In genomic region chr18:51890762-51891161, GRCh38 we compare ENCODE assay signal across 15 cellular contexts.
DNase-seq lines count a peak whose midpoint lies in the region; ATAC-seq and TF ChIP-seq lines count a peak whose summit lies in the region.
"Had no signal": no experiment of that assay in that cellular context is flagged by ENCODE, and none has a peak within 500 bp of the region (broad histone marks: within the 10 kb centered on the region; RNA-seq: fewer than 3 reads in every experiment).

No MANE protein-coding gene starts in this region.

- intact Hi-C loops in PC-9 (cut with micrococcal nuclease; ENCODE audit: unreplicated experiment) = no loop called here

- no peaks in the 10 kb centered on the region for H3K4me1 ChIP-seq in PC-9 (replicated peaks; ENCODE audit: insufficient read depth)
- H3K4me1 ChIP-seq: BE2C had no signal

- CTCF ChIA-PET in PC-9 (lab: Charles Lee) = no interaction called here

- no peak overlapping the region for H3K4me3 ChIP-seq in PC-9
- H3K4me3 ChIP-seq: GM12878 had no signal

- H3K4me3 Mint-ChIP-seq in activated T-helper 17 cell treated with anti-CD3 and anti-CD28 coated beads, Interleukin-2, amount 50 U/mL, for 72 hours = no peak overlapping the region
- no peak overlapping the region for H3K4me3 Mint-ChIP-seq in activated T-cell treated with anti-CD3 and anti-CD28 coated beads, Interleukin-2, amount 50 U/mL, for 72 hours
- H3K4me3 Mint-ChIP-seq: T-helper 2 cell treated with Interferon-gamma antibody and Interleukin-4, amounts not matched to agents 5 μg/mL and 100 μg/mL, for 36 hours had no signal

- no TSS peak for BruUV-seq in PC-9 (replicated peaks; lab: Mats Ljungman, UMichigan)

- no peaks in the 10 kb centered on the region for H4K20me1 ChIP-seq in PC-9 (ENCODE audit: insufficient read depth)

- H2AFZ ChIP-seq in PC-9 = no peak overlapping the region

- POLR2A ChIA-PET in PC-9 (lab: Charles Lee; ENCODE audit: unreplicated experiment) = no interaction called here

- H3K27ac Mint-ChIP-seq in activated T-helper 17 cell treated with anti-CD3 and anti-CD28 coated beads, Interleukin-2, amount 50 U/mL, for 72 hours = no peak overlapping the region
- H3K27ac Mint-ChIP-seq in activated T-cell treated with anti-CD3 and anti-CD28 coated beads, Interleukin-2, amount 50 U/mL, for 72 hours = no peak overlapping the region
- H3K27ac Mint-ChIP-seq: T-helper 2 cell treated with Interferon-gamma antibody and Interleukin-4, amounts not matched to agents 5 μg/mL and 100 μg/mL, for 36 hours had no signal

- no peaks in the 10 kb centered on the region for H3K4me1 Mint-ChIP-seq in activated T-helper 17 cell treated with anti-CD3 and anti-CD28 coated beads, Interleukin-2, amount 50 U/mL, for 72 hours
- no peaks in the 10 kb centered on the region for H3K4me1 Mint-ChIP-seq in activated T-cell treated with anti-CD3 and anti-CD28 coated beads, Interleukin-2, amount 50 U/mL, for 72 hours (ENCODE audit: low read depth)

- H3K27me3 ChIP-seq in PC-9 (ENCODE audit: insufficient read depth, low read depth) = no peaks in the 10 kb centered on the region
- H3K27me3 ChIP-seq: BE2C had no signal

- H3K79me2 ChIP-seq in PC-9 (ENCODE audit: low read depth) = no peaks in the 10 kb centered on the region

- no peak overlapping the region for H3K4me2 ChIP-seq in PC-9

- no peak overlapping the region for H3K27ac ChIP-seq in PC-9

- DNase-seq in DMS 273 (lab: John Stamatoyannopoulos, UW; ENCODE audit: unreplicated experiment) (peak; percentile 32), NCI-H128 (lab: John Stamatoyannopoulos, UW; ENCODE audit: unreplicated experiment) (peak; percentile 81), PC-9 (peak; percentile 10 to 60), islet precursor cell (peak; percentile 63), mesenteric fat pad (ENCODE audit: low spot score) (no peak)
- DNase-seq in activated T-cell treated with anti-CD3 and anti-CD28 coated beads, Interleukin-2, amount 50 U/mL, for 72 hours = no peak
- no peak for DNase-seq in activated effector memory CD4-positive, alpha-beta T cell treated with Interleukin-2 at 50 U/mL for 16 hours
- DNase-seq: activated CD8-positive, alpha-beta memory T cell treated with anti-CD3 and anti-CD28 coated beads, Interleukin-2, amount 50 U/mL, for 4 hours; BE2C; head of caudate nucleus; NCI-H524 treated with DMSO at 0.1 percent for 48 hours; substantia nigra had no signal

- TF ChIP-seq CTCF in PC-9 (conservative IDR thresholded peaks at IDR 0.05) = no peak

- H3K9me2 ChIP-seq in PC-9 (ENCODE audit: insufficient read depth) = no peaks in the 10 kb centered on the region

- H3F3A ChIP-seq in PC-9 (ENCODE audit: insufficient read depth, low read depth) = no peaks in the 10 kb centered on the region

- no peaks in the 10 kb centered on the region for H3K36me3 Mint-ChIP-seq in activated T-helper 17 cell treated with anti-CD3 and anti-CD28 coated beads, Interleukin-2, amount 50 U/mL, for 72 hours (ENCODE audit: low read depth)
- no peaks in the 10 kb centered on the region for H3K36me3 Mint-ChIP-seq in activated T-cell treated with anti-CD3 and anti-CD28 coated beads, Interleukin-2, amount 50 U/mL, for 72 hours (ENCODE audit: insufficient read depth in 2 of 2)

- peaks cover 6% of the 10 kb centered on the region for H3K9me3 Mint-ChIP-seq in activated T-helper 17 cell treated with anti-CD3 and anti-CD28 coated beads, Interleukin-2, amount 50 U/mL, for 72 hours
- H3K9me3 Mint-ChIP-seq in activated T-cell treated with anti-CD3 and anti-CD28 coated beads, Interleukin-2, amount 50 U/mL, for 72 hours = peaks cover 2 to 4% of the 10 kb centered on the region in 2 donors

- no peaks in the 10 kb centered on the region; the same call in 1 of the 2 replicates for H3K9me3 ChIP-seq in PC-9 (ENCODE audit: insufficient read depth, low read depth)
- H3K9me3 ChIP-seq: BE2C had no signal

- ATAC-seq in activated T-helper 17 cell treated with anti-CD3 and anti-CD28 coated beads, Interleukin-2, amount 50 U/mL, for 72 hours (replicated peaks) = no peak
- ATAC-seq in activated T-cell treated with anti-CD3 and anti-CD28 coated beads, Interleukin-2, amount 50 U/mL, for 72 hours (replicated peaks in 1 of 2) = no peak
- ATAC-seq: GM12878 had no signal

- H3K27me3 Mint-ChIP-seq in activated T-helper 17 cell treated with anti-CD3 and anti-CD28 coated beads, Interleukin-2, amount 50 U/mL, for 72 hours = no peaks in the 10 kb centered on the region
- H3K27me3 Mint-ChIP-seq in activated T-cell treated with anti-CD3 and anti-CD28 coated beads, Interleukin-2, amount 50 U/mL, for 72 hours (ENCODE audit: low read depth) = no peaks in the 10 kb centered on the region

- H3K36me3 ChIP-seq in PC-9 (ENCODE audit: low read depth) = no peaks in the 10 kb centered on the region
- H3K36me3 ChIP-seq: BE2C had no signal

Comparison
In these comparisons a context has a peak if more than half of its experiments do, and no peak if none do; other contexts are left out.
1. DNase-seq: peak in DMS 273 (single experiment), NCI-H128 (single experiment), PC-9 (2 of 2) and islet precursor cell (single experiment); none in activated T-cell treated with anti-CD3 and anti-CD28 coated beads, Interleukin-2, amount 50 U/mL, for 72 hours (0 of 2), activated effector memory CD4-positive, alpha-beta T cell treated with Interleukin-2 at 50 U/mL for 16 hours (single experiment) and mesenteric fat pad (single experiment).